9 cellular contexts compared by ENCODE assay signal in genomic region chr13:23320926-23321533, GRCh38.
A peak's percentile ranks its signal among the peaks of the same experiment; 100 is the strongest.
DNase-seq lines count a peak whose midpoint lies in the region; ATAC-seq and TF ChIP-seq lines count a peak whose summit lies in the region.
"Had no signal": no experiment of that assay in that cellular context is flagged by ENCODE, and none has a peak within 500 bp of the region (broad histone marks: within the 10 kb centered on the region; RNA-seq: fewer than 3 reads in every experiment).

No MANE protein-coding gene starts in this region.

- peak overlapping the region; percentile 69 for H3K27ac ChIP-seq in mesodermal cell (ENCODE audit: low read depth, low read length, severe bottlenecking)

- H3K36me3 ChIP-seq in mesodermal cell (ENCODE audit: control insufficient read depth, insufficient read depth, low read length) = no peaks in the 10 kb centered on the region

- H3K9me3 ChIP-seq in mesodermal cell (ENCODE audit: control insufficient read depth, low read length) = no peaks in the 10 kb centered on the region

- H3K4me1 ChIP-seq in mesodermal cell (ENCODE audit: control insufficient read depth, insufficient read depth, low read length, poor library complexity, severe bottlenecking) = peaks cover 10% of the 10 kb centered on the region

- no peak overlapping the region for H3K4me3 ChIP-seq in mesodermal cell (ENCODE audit: extremely low read depth, insufficient read depth, low read length, poor library complexity, severe bottlenecking)

- ATAC-seq in GM18511 (IDR thresholded peaks at IDR 0.05; ENCODE audit: unreplicated experiment) = peak; percentile 31
- peak; percentile 24 for ATAC-seq in GM21737 (IDR thresholded peaks at IDR 0.05; ENCODE audit: unreplicated experiment)
- peak; percentile 59 for ATAC-seq in SK-N-SH treated with all-trans-retinoic acid at 6 μM for 48 hours
- ATAC-seq in HG02870 (IDR thresholded peaks at IDR 0.05; ENCODE audit: unreplicated experiment) = no peak

- DNase-seq in middle frontal gyrus (ENCODE audit: extremely low spot score, low spot score) = no peak
- DNase-seq in activated CD4-positive, CD25-positive, alpha-beta regulatory T cell treated with anti-CD3 and anti-CD28 coated beads, Interleukin-2, amount 50 U/mL, for 72 hours = no peak
- no peak for DNase-seq in GM03348 (ENCODE audit: low spot score)
- DNase-seq: stimulated activated CD4-positive, alpha-beta T cell treated with anti-CD3 and anti-CD28 coated beads, Interleukin-1b, Interleukin-23, amount 100 ng/mL, for 48 hours had no signal

- 83 to 92% methylated on average over 2 of the region's 4 CpGs for WGBS in mesodermal cell (ENCODE audit: insufficient coverage in 2 of 2), 2 experiments

TF ChIP-seq in SK-N-SH treated with all-trans-retinoic acid at 6 μM for 48 hours, 23 proteins besides CTCF, POLR2A, EP300 and RAD21:
- TF ChIP-seq ZFP30 (CRISPR knock-in tag; IDR thresholded peaks at IDR 0.05) = no peak
- TF ChIP-seq BACH2 (CRISPR knock-in tag; IDR thresholded peaks at IDR 0.05; ENCODE audit: borderline replicate concordance) = no peak
- TF ChIP-seq TOX (CRISPR knock-in tag; IDR thresholded peaks at IDR 0.05; ENCODE audit: borderline replicate concordance) = peak; percentile 46; the same call in 1 of the 2 replicates
- TF ChIP-seq ESRRG (CRISPR knock-in tag; IDR thresholded peaks at IDR 0.05) = no peak
- TF ChIP-seq CSRNP3 (CRISPR knock-in tag; IDR thresholded peaks at IDR 0.05) = no peak
- TF ChIP-seq ZC3H10 (CRISPR knock-in tag; IDR thresholded peaks at IDR 0.05) = no peak
- TF ChIP-seq CREB5 (CRISPR knock-in tag; IDR thresholded peaks at IDR 0.05; ENCODE audit: low read depth) = no peak
- TF ChIP-seq PPARA (CRISPR knock-in tag; IDR thresholded peaks at IDR 0.05; ENCODE audit: borderline replicate concordance) = no peak
- 0 out of 2 replicates have a peak, but pooled peaks have one; percentile 21 for TF ChIP-seq ZFP3 (CRISPR knock-in tag; IDR thresholded peaks at IDR 0.05)
- TF ChIP-seq OSR1 (CRISPR knock-in tag; IDR thresholded peaks at IDR 0.05) = no peak
- TF ChIP-seq ZNF8 (CRISPR knock-in tag; IDR thresholded peaks at IDR 0.05) = no peak
- no peak for TF ChIP-seq RARB (CRISPR knock-in tag; IDR thresholded peaks at IDR 0.05)
- TF ChIP-seq ZNF70 (CRISPR knock-in tag; IDR thresholded peaks at IDR 0.05) = no peak
